In genomic region chr15:58441376-58442070, GRCh38 we compare ENCODE assay signal across 1 cellular context.
TF ChIP-seq lines count a peak whose summit lies in the region.

No MANE protein-coding gene starts in this region.

TF ChIP-seq in SK-N-SH, 30 proteins besides CTCF, POLR2A, EP300 and RAD21 (continued from another document):
- no peak for TF ChIP-seq PBX3 (IDR thresholded peaks at IDR 0.05)
- TF ChIP-seq EZH2phosphoT487 (IDR thresholded peaks at IDR 0.05; ENCODE audit: borderline replicate concordance, low read depth): no peak
- no peak for TF ChIP-seq GABPA (IDR thresholded peaks at IDR 0.05; ENCODE audit: low read depth)
- peak; percentile 62 for TF ChIP-seq TCF12 (IDR thresholded peaks at IDR 0.05)
- no peak for TF ChIP-seq IRF3 (IDR thresholded peaks at IDR 0.05; ENCODE audit: low read depth, low read length)
- TF ChIP-seq MEF2A (IDR thresholded peaks at IDR 0.05; ENCODE audit: borderline replicate concordance, low read depth): no peak
- 0 out of 2 replicates have a peak, but pooled peaks have one; percentile 20 for TF ChIP-seq JUND (IDR thresholded peaks at IDR 0.05)
- TF ChIP-seq GATA2 (CRISPR knock-in tag; IDR thresholded peaks at IDR 0.05): no peak
- no peak for TF ChIP-seq CHD2 (IDR thresholded peaks at IDR 0.05; ENCODE audit: low read length, partially characterized antibody)
- TF ChIP-seq FOSL2 (IDR thresholded peaks at IDR 0.05; ENCODE audit: borderline replicate concordance, low read depth): peak; percentile 39; the same call in 1 of the 2 replicates
- TF ChIP-seq YY1 (IDR thresholded peaks at IDR 0.05; ENCODE audit: low read depth): no peak
- TF ChIP-seq FOXM1 (IDR thresholded peaks at IDR 0.05; ENCODE audit: low read depth): no peak
- TF ChIP-seq MXI1 (IDR thresholded peaks at IDR 0.05; ENCODE audit: low read depth, low read length): no peak
- no peak for TF ChIP-seq RFX5 (IDR thresholded peaks at IDR 0.05; ENCODE audit: low read length)
